ENCODE assay signal across 18 cellular contexts in the genomic region with DNA sequence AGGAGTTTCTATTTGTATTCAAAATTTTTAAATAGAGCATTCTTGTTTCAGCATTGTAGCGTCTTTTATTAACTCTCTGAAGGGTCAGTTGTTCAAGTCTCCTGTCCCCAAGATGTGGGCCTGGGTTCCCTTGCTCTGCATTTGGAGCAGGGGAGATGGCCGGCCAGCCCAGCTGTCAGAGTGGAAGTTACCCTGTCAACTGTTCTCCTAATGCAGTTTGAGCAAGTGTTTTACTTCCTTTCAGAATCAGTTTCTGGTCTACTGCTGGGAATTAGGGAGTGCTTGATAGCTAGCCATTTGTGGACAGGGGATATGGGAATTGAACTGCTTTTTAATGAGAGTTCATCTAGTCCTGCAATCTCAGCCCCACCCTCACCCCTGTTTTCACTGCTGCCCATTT.
DNase-seq lines count a peak whose midpoint lies in the region; ATAC-seq and TF ChIP-seq lines count a peak whose summit lies in the region.
"Had no signal": no experiment of that assay in that cellular context is flagged by ENCODE, and none has a peak within 500 bp of the region (broad histone marks: within the 10 kb centered on the region; RNA-seq: fewer than 3 reads in every experiment).

No MANE protein-coding gene starts in this region.

- DNase-seq in SJSA1 (ENCODE audit: low read depth in 1 of 2, low spot score in 2 of 2) (no peak), left ventricle myocardium inferior (no peak), osteoblast (ENCODE audit: insufficient read length, low spot score, missing footprints) (no peak), DMS114 treated with DMSO at 0.1 percent for 48 hours (lab: John Stamatoyannopoulos, UW; ENCODE audit: unreplicated experiment) (no peak)
- DNase-seq in stimulated activated CD4-positive, alpha-beta T cell treated with anti-CD3 and anti-CD28 coated beads, Interleukin-4, amount 100 ng/mL, for 4 hours, result no peak
- DNase-seq: activated gamma-delta T cell; C1 segment of cervical spinal cord; central memory CD4-positive, alpha-beta T cell; erythroblast; H7; MG63; NCI-H2029; NCI-H446 treated with DMSO at 0.1 percent for 48 hours had no signal

- H3K79me2 ChIP-seq in ACC112 (ENCODE audit: control insufficient read depth, insufficient read depth, low read length, unreplicated experiment) (peaks cover 87% of the 10 kb centered on the region), osteoblast (ENCODE audit: insufficient read depth, low read length) (peaks cover 88% of the 10 kb centered on the region)

- no peak for ATAC-seq in GM21529 (IDR thresholded peaks at IDR 0.05; ENCODE audit: unreplicated experiment)
- ATAC-seq in GM21381 (IDR thresholded peaks at IDR 0.05; ENCODE audit: unreplicated experiment), result no peak
- ATAC-seq: GM12878 had no signal

- H3K36me3 ChIP-seq in ACC112 (ENCODE audit: insufficient read depth, low read length), result 0 out of 2 replicates have a peak, but pooled peaks cover 3% of the 10 kb centered on the region
- H3K36me3 ChIP-seq in SJSA1, result peaks cover 2% of the 10 kb centered on the region
- peaks cover 2% of the 10 kb centered on the region for H3K36me3 ChIP-seq in left ventricle myocardium inferior
- H3K36me3 ChIP-seq in osteoblast (ENCODE audit: insufficient read depth, low read length), result peaks cover under 1% of the 10 kb centered on the region
- H3K36me3 ChIP-seq: ovary had no signal

- H3K9me3 ChIP-seq in SJSA1 (replicated peaks) (no peaks in the 10 kb centered on the region), left ventricle myocardium inferior (replicated peaks) (no peaks in the 10 kb centered on the region), osteoblast (ENCODE audit: low read depth, low read length) (no peaks in the 10 kb centered on the region)
- H3K9me3 ChIP-seq: MG63, ovary had no signal

- H3K4me2 ChIP-seq in osteoblast (ENCODE audit: insufficient read depth, low read length), result peak overlapping the region; percentile 4

- no peaks in the 10 kb centered on the region for H3K27me3 ChIP-seq in ACC112 (ENCODE audit: insufficient read depth, low read length)
- no peaks in the 10 kb centered on the region for H3K27me3 ChIP-seq in SJSA1 (replicated peaks)
- no peaks in the 10 kb centered on the region for H3K27me3 ChIP-seq in left ventricle myocardium inferior (ENCODE audit: low read depth)
- no peaks in the 10 kb centered on the region for H3K27me3 ChIP-seq in osteoblast (ENCODE audit: insufficient read depth, low read length)
- H3K27me3 ChIP-seq: MG63, ovary had no signal

- peak overlapping the region; percentile 45 for H3K4me3 ChIP-seq in ACC112 (ENCODE audit: low read depth, low read length)
- H3K4me3 ChIP-seq in SJSA1, result no peak overlapping the region
- peak overlapping the region; percentile 24 for H3K4me3 ChIP-seq in left ventricle myocardium inferior
- no peak overlapping the region for H3K4me3 ChIP-seq in osteoblast (ENCODE audit: insufficient read depth, low read length)
- H3K4me3 ChIP-seq: GM12878, MG63, ovary had no signal

- peaks cover 31% of the 10 kb centered on the region for H4K20me1 ChIP-seq in osteoblast (ENCODE audit: insufficient read depth, low read length)

- H3K27ac ChIP-seq in ACC112 (ENCODE audit: low read depth, low read length) (0 out of 2 replicates have a peak overlapping the region, but pooled peaks have one; percentile 71), SJSA1 (peak overlapping the region; percentile 58; the same call in 1 of the 2 replicates), left ventricle myocardium inferior (replicated peaks) (peak overlapping the region; percentile 66), osteoblast (ENCODE audit: low read depth, low read length) (peak overlapping the region; percentile 48)
- H3K27ac ChIP-seq: ovary had no signal

- H3K4me1 ChIP-seq in ACC112 (ENCODE audit: control insufficient read depth, insufficient read depth, low read length, unreplicated experiment), result peaks cover 75% of the 10 kb centered on the region
- H3K4me1 ChIP-seq in SJSA1 (replicated peaks), result peaks cover 66% of the 10 kb centered on the region
- peaks cover 100% of the 10 kb centered on the region for H3K4me1 ChIP-seq in left ventricle myocardium inferior
- H3K4me1 ChIP-seq in osteoblast (ENCODE audit: insufficient read depth, low read length), result peaks cover 61% of the 10 kb centered on the region

- intact Hi-C loops in left ventricle myocardium inferior (cut with micrococcal nuclease), result no loop called here

- H2AFZ ChIP-seq in ACC112 (ENCODE audit: low read length, unreplicated experiment), result no peak overlapping the region
- no peak overlapping the region for H2AFZ ChIP-seq in osteoblast (ENCODE audit: low read length)

- TF ChIP-seq CTCF in left ventricle myocardium inferior (IDR thresholded peaks at IDR 0.05; ENCODE audit: borderline replicate concordance), result no peak
- no peak for TF ChIP-seq CTCF in osteoblast (IDR thresholded peaks at IDR 0.05; ENCODE audit: extremely low read depth, low read depth, low read length)

Comparison
In these comparisons a context has a peak if more than half of its experiments do, and no peak if none do; other contexts are left out.
1. H3K4me3 ChIP-seq: peak in ACC112 (single experiment) and left ventricle myocardium inferior (single experiment); none in SJSA1 (single experiment) and osteoblast (single experiment).
2. Peak in every context shown above with its lines, with median percentiles within 50 percentile points of each other: H3K27ac ChIP-seq.